ENCODE assay signal across 23 cellular contexts in genomic region chr1:54854376-54855020, GRCh38. TPM values are rescaled to one million over a fixed set of nuclear protein-coding genes. Genes with fewer than 3 reads are reported as not detected.
A peak's percentile ranks its signal among the peaks of the same experiment; 100 is the strongest.
DNase-seq lines count a peak whose midpoint lies in the region; ATAC-seq lines count a peak whose summit lies in the region.
"Had no signal": no experiment of that assay in that cellular context is flagged by ENCODE, and none has a peak within 500 bp of the region (broad histone marks: within the 10 kb centered on the region; RNA-seq: fewer than 3 reads in every experiment).

No MANE protein-coding gene starts in this region.

- peaks cover 4% of the 10 kb centered on the region for H3K79me1 ChIP-seq in neuronal stem cell (ENCODE audit: low read depth, low read length)

- peak overlapping the region; percentile 32 for H3K23ac ChIP-seq in neuronal stem cell (ENCODE audit: low read depth, low read length, poor library complexity)

- no peak overlapping the region for H4K8ac ChIP-seq in neuronal stem cell (ENCODE audit: low read depth, low read length)

- H3K36me3 Mint-ChIP-seq in activated naive CD8-positive, alpha-beta T cell treated with anti-CD3 and anti-CD28 coated beads, Interleukin-2, amount 50 U/mL, for 24 hours (ENCODE audit: low read depth) = peaks cover 25% of the 10 kb centered on the region

- no peak overlapping the region for H2BK5ac ChIP-seq in neuronal stem cell (ENCODE audit: low read length)

- H3K4ac ChIP-seq in neuronal stem cell (ENCODE audit: low read length) = no peak overlapping the region

- DNase-seq in EH (ENCODE audit: low read depth) = peak; percentile 72
- peak; percentile 18 for DNase-seq in fibroblast of gingiva (ENCODE audit: low read depth)
- DNase-seq in neuronal stem cell (ENCODE audit: low spot score) = no peak
- no peak for DNase-seq in activated naive CD8-positive, alpha-beta T cell treated with anti-CD3 and anti-CD28 coated beads, Interleukin-2, amount 50 U/mL, for 24 hours
- no peak for DNase-seq in NCI-H1417 (lab: John Stamatoyannopoulos, UW)
- no peak for DNase-seq in NCI-H1436 (lab: John Stamatoyannopoulos, UW)
- DNase-seq: activated CD4-positive, alpha-beta T cell treated with anti-CD3 and anti-CD28 coated beads for 48 hours; activated naive CD4-positive, alpha-beta T cell; activated T-cell treated with anti-CD3 and anti-CD28 coated beads, Interleukin-2, amount 50 U/mL, for 48 hours; DMS53; NCI-H1930; NCI-H524 treated with DMSO at 0.1 percent for 48 hours; nephron progenitor cell; PC-3; right cardiac atrium; Right ventricle myocardium superior; stimulated activated CD4-positive, alpha-beta T cell treated with anti-CD3 and anti-CD28 coated beads, Interleukin-2, amount 100 ng/mL, for 48 hours; T1000; WERI-Rb-1 had no signal

- H3K4me1 Mint-ChIP-seq in activated naive CD8-positive, alpha-beta T cell treated with anti-CD3 and anti-CD28 coated beads, Interleukin-2, amount 50 U/mL, for 24 hours = no peaks in the 10 kb centered on the region

- H3K4me2 ChIP-seq in neuronal stem cell (ENCODE audit: insufficient read depth, low read length, poor library complexity, severe bottlenecking) = no peak overlapping the region
- H3K4me2 ChIP-seq: BLaER1 treated with 17β-estradiol and CSF1 and Interleukin-3, amounts not matched to agents 10 nM and 100 nM had no signal

- ATAC-seq in activated naive CD8-positive, alpha-beta T cell treated with anti-CD3 and anti-CD28 coated beads, Interleukin-2, amount 50 U/mL, for 24 hours = no peak
- ATAC-seq in GM18907 (IDR thresholded peaks at IDR 0.05; ENCODE audit: unreplicated experiment) = no peak
- ATAC-seq: PC-3, right cardiac atrium had no signal

- no peaks in the 10 kb centered on the region for H3K27me3 ChIP-seq in neuronal stem cell (ENCODE audit: control insufficient read depth in 3 of 3, insufficient read depth in 3 of 3, low read depth in 1 of 3, low read length in 3 of 3)
- H3K27me3 ChIP-seq: BLaER1 treated with 17β-estradiol and CSF1 and Interleukin-3, amounts not matched to agents 10 nM and 100 nM had no signal

- no peak overlapping the region for H3K14ac ChIP-seq in neuronal stem cell (ENCODE audit: low read length)

- no peak overlapping the region for H3K27ac Mint-ChIP-seq in activated naive CD8-positive, alpha-beta T cell treated with anti-CD3 and anti-CD28 coated beads, Interleukin-2, amount 50 U/mL, for 24 hours
- H3K27ac Mint-ChIP-seq: nephron progenitor cell, type B pancreatic cell had no signal

- no peak overlapping the region for H4K91ac ChIP-seq in neuronal stem cell (ENCODE audit: low read depth, low read length, poor library complexity)

- no peak overlapping the region for H2AK5ac ChIP-seq in neuronal stem cell (ENCODE audit: low read depth, low read length)

- H3K18ac ChIP-seq in neuronal stem cell (ENCODE audit: low read length) = no peak overlapping the region

- H3K27ac ChIP-seq in angular gyrus (ENCODE audit: low read depth, low read length) = peak overlapping the region; percentile 51
- no peak overlapping the region for H3K27ac ChIP-seq in neuronal stem cell (replicated peaks; ENCODE audit: low read length)
- H3K27ac ChIP-seq: WERI-Rb-1 had no signal

- H2BK12ac ChIP-seq in neuronal stem cell (ENCODE audit: low read length) = no peak overlapping the region

- peaks cover 74 to 97% of the 10 kb centered on the region in 2 donors for H3K36me3 ChIP-seq in neuronal stem cell (replicated peaks in 1 of 2; ENCODE audit: control insufficient read depth in 2 of 2, insufficient read depth in 2 of 2, low read length in 2 of 2)
- H3K36me3 ChIP-seq: BLaER1 treated with 17β-estradiol and CSF1 and Interleukin-3, amounts not matched to agents 10 nM and 100 nM had no signal

- no peak overlapping the region for H2BK120ac ChIP-seq in neuronal stem cell (ENCODE audit: low read depth, low read length)

- no peak overlapping the region for H3K9ac ChIP-seq in neuronal stem cell (ENCODE audit: low read depth, low read length, poor library complexity)
- H3K9ac ChIP-seq: BLaER1 treated with 17β-estradiol and CSF1 and Interleukin-3, amounts not matched to agents 10 nM and 100 nM had no signal

- H2BK15ac ChIP-seq in neuronal stem cell (ENCODE audit: low read length) = no peak overlapping the region

- no peak overlapping the region for H2AFZ ChIP-seq in neuronal stem cell (ENCODE audit: low read length)

- H3K27me3 Mint-ChIP-seq in activated naive CD8-positive, alpha-beta T cell treated with anti-CD3 and anti-CD28 coated beads, Interleukin-2, amount 50 U/mL, for 24 hours = no peaks in the 10 kb centered on the region
- H3K27me3 Mint-ChIP-seq: type B pancreatic cell had no signal

- no peaks in the 10 kb centered on the region for H3K9me3 ChIP-seq in neuronal stem cell (replicated peaks in 1 of 2; ENCODE audit: control insufficient read depth in 2 of 2, insufficient read depth in 1 of 2, low read depth in 1 of 2, low read length in 2 of 2)
- H3K9me3 ChIP-seq: BLaER1 treated with 17β-estradiol and CSF1 and Interleukin-3, amounts not matched to agents 10 nM and 100 nM had no signal

- no peak overlapping the region for H3K4me3 ChIP-seq in neuronal stem cell (ENCODE audit: low read length in 2 of 2)
- H3K4me3 ChIP-seq: BLaER1 treated with 17β-estradiol and CSF1 and Interleukin-3, amounts not matched to agents 10 nM and 100 nM had no signal

- H3K9me3 Mint-ChIP-seq in activated naive CD8-positive, alpha-beta T cell treated with anti-CD3 and anti-CD28 coated beads, Interleukin-2, amount 50 U/mL, for 24 hours = no peaks in the 10 kb centered on the region
- H3K9me3 Mint-ChIP-seq: nephron progenitor cell, type B pancreatic cell had no signal

- WGBS in neuronal stem cell (ENCODE audit: extremely low coverage in 2 of 2, insufficient read length in 2 of 2, insufficient replicate concordance in 1 of 2), 2 donors = no CpG with 5 or more reads among the region's 12 CpGs

- no peak overlapping the region for H3K4me3 Mint-ChIP-seq in activated naive CD8-positive, alpha-beta T cell treated with anti-CD3 and anti-CD28 coated beads, Interleukin-2, amount 50 U/mL, for 24 hours
- H3K4me3 Mint-ChIP-seq: nephron progenitor cell, type B pancreatic cell had no signal

- no peaks in the 10 kb centered on the region for H3K4me1 ChIP-seq in neuronal stem cell (ENCODE audit: control insufficient read depth in 2 of 2, insufficient read depth in 1 of 2, low read depth in 1 of 2, low read length in 2 of 2)

RNA-seq across cellular contexts. Expression of gene DHCR24, which starts 32.5 kb away (rescaled TPM):
- polyA plus RNA-seq in neuronal stem cell (2013, experiment 1 of 2) = 108 TPM
- polyA plus RNA-seq in neuronal stem cell (2013, experiment 2 of 2) = 107 TPM

RNA-seq across cellular contexts. Expression of gene TTC22, which starts 53.4 kb away (rescaled TPM):
- 0.07 TPM for polyA plus RNA-seq in neuronal stem cell (2013, experiment 1 of 2)
- polyA plus RNA-seq in neuronal stem cell (2013, experiment 2 of 2) = 0.06 TPM

Comparison
In these comparisons a context has a peak if more than half of its experiments do, and no peak if none do; other contexts are left out.
1. DNase-seq: peak in EH (single experiment) and fibroblast of gingiva (single experiment); none in neuronal stem cell (single experiment), activated naive CD8-positive, alpha-beta T cell treated with anti-CD3 and anti-CD28 coated beads, Interleukin-2, amount 50 U/mL, for 24 hours (single experiment), NCI-H1417 (0 of 3) and NCI-H1436 (single experiment).